ENCODE assay signal across 8 cellular contexts in the genomic region with DNA sequence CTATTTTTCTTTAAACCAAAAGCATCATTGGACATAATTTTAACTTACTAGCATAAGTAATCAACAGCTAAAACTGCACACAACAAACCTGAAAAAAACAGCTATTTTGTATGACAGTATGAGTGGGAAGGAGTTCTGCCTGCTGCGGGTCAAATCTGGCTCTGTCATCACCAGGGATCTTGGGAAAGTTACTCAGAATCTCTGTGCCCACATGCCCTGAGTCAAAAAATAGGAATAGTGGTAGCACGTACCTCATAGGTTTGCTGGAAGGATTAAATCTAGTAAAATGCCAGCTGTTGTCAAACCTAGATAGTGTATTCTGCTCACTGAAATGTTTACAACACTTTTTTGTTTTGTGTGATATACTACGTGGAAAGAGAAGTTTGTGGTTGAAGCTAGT. TPM values are rescaled to one million over a fixed set of nuclear protein-coding genes. Genes with fewer than 3 reads are reported as not detected.
A peak's percentile ranks its signal among the peaks of the same experiment; 100 is the strongest.
DNase-seq lines count a peak whose midpoint lies in the region; ATAC-seq and TF ChIP-seq lines count a peak whose summit lies in the region.

No MANE protein-coding gene starts in this region.

- peak overlapping the region; percentile 98 for H3K27ac Mint-ChIP-seq in chondrocyte (ENCODE audit: unreplicated experiment)

- peak overlapping the region; percentile 96 for H3K4me3 Mint-ChIP-seq in chondrocyte (ENCODE audit: unreplicated experiment)

- H3K4me3 ChIP-seq in Karpas-422 (ENCODE audit: low read length) = peak overlapping the region; percentile 95
- H3K4me3 ChIP-seq in mucosa of stomach (ENCODE audit: low read length) = peak overlapping the region; percentile 75

- ATAC-seq in GM18868 (IDR thresholded peaks at IDR 0.05; ENCODE audit: unreplicated experiment) = no peak

- H3K27me3 Mint-ChIP-seq in chondrocyte (ENCODE audit: low read depth) = no peaks in the 10 kb centered on the region

- no peak overlapping the region for H3K27ac ChIP-seq in Karpas-422 (ENCODE audit: low read length)

- peaks cover 27% of the 10 kb centered on the region for H3K4me1 Mint-ChIP-seq in chondrocyte (ENCODE audit: low read depth)

- H2AFZ ChIP-seq in Karpas-422 (ENCODE audit: low read length) = no peak overlapping the region

- H4K20me1 ChIP-seq in Karpas-422 (ENCODE audit: insufficient read depth, low read depth, low read length) = no peaks in the 10 kb centered on the region

- H3K9me2 ChIP-seq in Karpas-422 (replicated peaks; ENCODE audit: insufficient read depth, low read length) = no peaks in the 10 kb centered on the region

- H3K36me3 Mint-ChIP-seq in chondrocyte (ENCODE audit: low read depth) = peaks cover 8% of the 10 kb centered on the region

- DNase-seq in AG08395 (ENCODE audit: low spot score) (peak; percentile 26), Karpas-422 (no peak), chondrocyte (ENCODE audit: low spot score) (no peak), RPMI8226 (no peak), NCI-H748 treated with DMSO at 0.1 percent for 48 hours (lab: John Stamatoyannopoulos, UW) (no peak), erythroblast (lab: John Stamatoyannopoulos, UW) (no peak)

- H3K27me3 ChIP-seq in Karpas-422 (ENCODE audit: low read length) (no peaks in the 10 kb centered on the region), mucosa of stomach (ENCODE audit: control insufficient read depth, insufficient read depth, low read length) (no peaks in the 10 kb centered on the region)

- peak overlapping the region; percentile 92 for H3K9ac ChIP-seq in Karpas-422 (ENCODE audit: low read length)
- peak overlapping the region; percentile 90 for H3K9ac ChIP-seq in mucosa of stomach (ENCODE audit: low read length)

- H3K9me3 Mint-ChIP-seq in chondrocyte (ENCODE audit: low read depth) = no peaks in the 10 kb centered on the region

- TF ChIP-seq CTCF in chondrocyte (IDR thresholded peaks at IDR 0.05) = no peak

- peak overlapping the region; percentile 94 for H3K4me2 ChIP-seq in Karpas-422 (ENCODE audit: low read depth, low read length, poor library complexity, severe bottlenecking)

- H3K79me2 ChIP-seq in Karpas-422 (ENCODE audit: low read length) = peaks cover 27% of the 10 kb centered on the region

- TF ChIP-seq POLR2A in erythroblast (IDR thresholded peaks at IDR 0.05; ENCODE audit: low read length) = no peak

- H3K4me1 ChIP-seq in Karpas-422 (ENCODE audit: low read length) (peaks cover 25% of the 10 kb centered on the region), mucosa of stomach (ENCODE audit: control insufficient read depth, insufficient read depth, low read length) (peaks cover 11% of the 10 kb centered on the region)

- H3K36me3 ChIP-seq in Karpas-422 (ENCODE audit: insufficient read depth, low read length) (peaks cover 7% of the 10 kb centered on the region; the same call in 1 of the 2 replicates), mucosa of stomach (ENCODE audit: control insufficient read depth, insufficient read depth, low read length) (no peaks in the 10 kb centered on the region)

- no peaks in the 10 kb centered on the region for H3K9me3 ChIP-seq in Karpas-422 (ENCODE audit: low read length)
- no peaks in the 10 kb centered on the region for H3K9me3 ChIP-seq in mucosa of stomach (ENCODE audit: control insufficient read depth, low read length)

RNA-seq across cellular contexts. Expression of a gene that starts 1.1 kb away (rescaled TPM):
- 11.8 and 18.7 TPM in 2 replicates for total RNA-seq in Karpas-422 (2014; rRNA removed; shearing (Covaris generic); ENCODE audit: low replicate concordance)
- 22.7 to 37.4 TPM (median 27.2 TPM) in 3 replicates for total RNA-seq in chondrocyte

RNA-seq across cellular contexts. Expression of a gene that starts 33.9 kb away (rescaled TPM):
- total RNA-seq in Karpas-422 (2014; rRNA removed; shearing (Covaris generic); ENCODE audit: low replicate concordance) = 49.0 and 56.8 TPM in 2 replicates
- 39.1 to 41.8 TPM (median 40.6 TPM) in 3 replicates for total RNA-seq in chondrocyte

RNA-seq across cellular contexts. Expression of a gene that starts 44.7 kb away (rescaled TPM):
- total RNA-seq in Karpas-422 (2014; rRNA removed; shearing (Covaris generic); ENCODE audit: low replicate concordance) = not detected in 2 replicates
- not detected in 3 replicates for total RNA-seq in chondrocyte
